In genomic region chr14:61188196-61188595, GRCh38 we compare ENCODE assay signal across 1 cellular context.
TF ChIP-seq lines count a peak whose summit lies in the region.

No MANE protein-coding gene starts in this region.

TF ChIP-seq in WTC11, 78 proteins besides CTCF, POLR2A, EP300 and RAD21 (continued from another document):
- peak; percentile 82 for TF ChIP-seq PRDM15 (CRISPR knock-in tag; IDR thresholded peaks at IDR 0.05)
- TF ChIP-seq TCF7 (CRISPR knock-in tag; IDR thresholded peaks at IDR 0.05; ENCODE audit: low read depth), result no peak
- no peak for TF ChIP-seq KAT7 (CRISPR knock-in tag; IDR thresholded peaks at IDR 0.05; ENCODE audit: borderline replicate concordance)
- TF ChIP-seq ZBTB21 (CRISPR knock-in tag; IDR thresholded peaks at IDR 0.05; ENCODE audit: borderline replicate concordance), result no peak
- peak; percentile 47; the same call in 1 of the 2 replicates for TF ChIP-seq HMGXB4 (CRISPR knock-in tag; IDR thresholded peaks at IDR 0.05)
- no peak for TF ChIP-seq ZMAT4 (CRISPR knock-in tag; IDR thresholded peaks at IDR 0.05)
- TF ChIP-seq ATF1 (CRISPR knock-in tag; IDR thresholded peaks at IDR 0.05), result no peak
